ENCODE assay signal across 1 cellular context in the genomic region with DNA sequence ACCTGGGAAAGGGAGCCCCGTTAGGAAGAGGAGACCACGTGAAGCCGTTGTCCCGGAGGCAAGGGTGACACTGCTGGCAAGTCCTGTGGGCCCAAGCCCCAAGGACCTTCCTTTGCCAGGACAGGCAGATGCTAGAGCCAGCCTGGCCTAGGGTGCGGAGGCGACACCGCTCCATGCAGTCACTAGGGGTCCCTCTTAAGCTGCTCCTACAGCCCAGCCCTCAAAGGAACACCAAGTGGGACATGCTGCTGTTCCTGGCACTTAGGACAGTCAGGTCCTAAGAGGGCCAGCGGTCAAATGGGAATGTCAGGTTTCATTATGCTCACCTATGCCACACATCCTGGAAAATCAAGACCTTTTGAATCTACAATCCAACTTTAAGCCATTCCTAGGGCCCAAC.
TF ChIP-seq lines count a peak whose summit lies in the region.

No MANE protein-coding gene starts in this region.

TF ChIP-seq in HCT116, 20 proteins besides CTCF, POLR2A, EP300 and RAD21:
- TF ChIP-seq REST (IDR thresholded peaks at IDR 0.05; ENCODE audit: low read depth) (no peak), EZH2phosphoT487 (IDR thresholded peaks at IDR 0.05; ENCODE audit: borderline replicate concordance) (no peak), EZH2 (IDR thresholded peaks at IDR 0.05) (no peak)
